Comparison of ENCODE assay signal across 12 cellular contexts in genomic region chr14:72594099-72594901, GRCh38.
DNase-seq lines count a peak whose midpoint lies in the region; ATAC-seq, FAIRE-seq and TF ChIP-seq lines count a peak whose summit lies in the region.
"Had no signal": no experiment of that assay in that cellular context is flagged by ENCODE, and none has a peak within 500 bp of the region (broad histone marks: within the 10 kb centered on the region; RNA-seq: fewer than 3 reads in every experiment).

No MANE protein-coding gene starts in this region.

- peak; percentile 31 for DNase-seq in GM06990 (ENCODE audit: extremely low read depth, insufficient read length)
- peak; percentile 11 for DNase-seq in T-helper 22 cell (ENCODE audit: low read depth)
- peak in 1 of 3 donors; percentile 19 for DNase-seq in mucosa of descending colon
- DNase-seq in kidney: no peak
- DNase-seq in DMS79 treated with DMSO at 0.1 percent for 48 hours (lab: John Stamatoyannopoulos, UW): no peak
- no peak for DNase-seq in midbrain (lab: John Stamatoyannopoulos, UW)
- no peak for DNase-seq in osteocyte (ENCODE audit: extremely low spot score, unreplicated experiment)
- DNase-seq: cerebellar nuclear complex, hypothalamus, NCI-H345, T1000 had no signal

- H3K27me3 ChIP-seq in GM06990 (replicated peaks; ENCODE audit: control insufficient read depth, insufficient read depth, low read length): no peaks in the 10 kb centered on the region

- peak; percentile 58 for ATAC-seq in GM21447 (IDR thresholded peaks at IDR 0.05; ENCODE audit: unreplicated experiment)
- ATAC-seq in mucosa of descending colon: peak; percentile 71

- H3K9me3 ChIP-seq in mucosa of descending colon: no peaks in the 10 kb centered on the region
- no peaks in the 10 kb centered on the region for H3K9me3 ChIP-seq in kidney (ENCODE audit: control insufficient read depth in 1 of 2, low read length in 2 of 2)

- H3K4me1 ChIP-seq in mucosa of descending colon (ENCODE audit: low read depth) (no peaks in the 10 kb centered on the region), kidney (ENCODE audit: control insufficient read depth in 1 of 2, insufficient read depth in 1 of 2, low read depth in 1 of 2, low read length in 2 of 2) (no peaks in the 10 kb centered on the region)

- intact Hi-C loops in mucosa of descending colon (cut with DNase I, micrococcal nuclease) (no loop called here), kidney (cut with DNase I) (no loop called here)

- H3K4me1 Mint-ChIP-seq in osteocyte (ENCODE audit: unreplicated experiment): no peaks in the 10 kb centered on the region

- no peak for FAIRE-seq in kidney (lab: Jason Lieb, UNC)

- H3K4me3 ChIP-seq in GM06990 (replicated peaks; ENCODE audit: low read depth, low read length): no peak overlapping the region
- no peak overlapping the region for H3K4me3 ChIP-seq in mucosa of descending colon
- H3K4me3 ChIP-seq in kidney (ENCODE audit: low read length in 2 of 2): no peak overlapping the region

- TF ChIP-seq CTCF in GM06990 (IDR thresholded peaks at IDR 0.05; ENCODE audit: insufficient read depth, low read length, poor library complexity, severe bottlenecking) (no peak), mucosa of descending colon (IDR thresholded peaks at IDR 0.05) (no peak), kidney (IDR thresholded peaks at IDR 0.05; ENCODE audit: borderline replicate concordance, extremely low read depth, insufficient read depth) (no peak), osteocyte (IDR thresholded peaks at IDR 0.05) (no peak)

- no peaks in the 10 kb centered on the region for H3K9me3 Mint-ChIP-seq in osteocyte (ENCODE audit: unreplicated experiment)

- peaks cover 9% of the 10 kb centered on the region for H3K27me3 Mint-ChIP-seq in osteocyte (ENCODE audit: unreplicated experiment)

- H3K27ac Mint-ChIP-seq in osteocyte (ENCODE audit: unreplicated experiment): no peak overlapping the region

- no peak overlapping the region for H3K27ac ChIP-seq in kidney (ENCODE audit: low read depth in 2 of 2, low read length in 2 of 2)

- no peak overlapping the region for H3K4me3 Mint-ChIP-seq in osteocyte (ENCODE audit: unreplicated experiment)

- no peak overlapping the region for H3K9ac ChIP-seq in kidney (ENCODE audit: low read length in 2 of 2)

- H3K36me3 Mint-ChIP-seq in osteocyte (ENCODE audit: unreplicated experiment): no peaks in the 10 kb centered on the region

- H3K36me3 ChIP-seq in GM06990 (ENCODE audit: control insufficient read depth, insufficient read depth, low read length) (no peaks in the 10 kb centered on the region), mucosa of descending colon (ENCODE audit: low read depth) (no peaks in the 10 kb centered on the region), kidney (ENCODE audit: control insufficient read depth in 1 of 2, insufficient read depth in 2 of 2, low read length in 2 of 2) (no peaks in the 10 kb centered on the region)

Comparison
In these comparisons a context has a peak if more than half of its experiments do, and no peak if none do; other contexts are left out.
1. DNase-seq: peak in GM06990 (single experiment) and T-helper 22 cell (single experiment); none in kidney (single experiment), DMS79 treated with DMSO at 0.1 percent for 48 hours (single experiment), midbrain (single experiment) and osteocyte (single experiment).